8 cellular contexts compared by ENCODE assay signal in genomic region chr3:141877911-141878310, GRCh38. TPM values are rescaled to one million over a fixed set of nuclear protein-coding genes. Genes with fewer than 3 reads are reported as not detected.
A peak's percentile ranks its signal among the peaks of the same experiment; 100 is the strongest.
DNase-seq lines count a peak whose midpoint lies in the region; ATAC-seq lines count a peak whose summit lies in the region.

No MANE protein-coding gene starts in this region.

- POLR2A ChIA-PET in T-cell (lab: Charles Lee): interaction anchor here (0.6 to 1.0 kb wide), 13 partner anchors 9 to 721 kb away, joined by 3 to 9 read pairs (median 4); no protein-coding TSS in a partner anchor

- peak overlapping the region; percentile 98 for H3K4me2 ChIP-seq in skeletal muscle satellite cell (ENCODE audit: low read length)

- H3K27me3 ChIP-seq in skeletal muscle satellite cell (ENCODE audit: control insufficient read depth, insufficient read depth, low read length): no peaks in the 10 kb centered on the region

- DNase-seq in activated T-cell treated with anti-CD3 and anti-CD28 coated beads, Interleukin-2, amount 50 U/mL, for 24 hours: no peak
- DNase-seq in activated T-cell treated with anti-CD3 and anti-CD28 coated beads, Interleukin-2, amount 50 U/mL, for 1 hour: no peak
- no peak for DNase-seq in T-cell
- peak; percentile 68 for DNase-seq in fibroblast of peridontal ligament (ENCODE audit: extremely low read depth)
- no peak for DNase-seq in GOT3 (lab: John Stamatoyannopoulos, UW)
- no peak for DNase-seq in activated gamma-delta T cell (lab: John Stamatoyannopoulos, UW)
- DNase-seq in anterior cingulate cortex (lab: John Stamatoyannopoulos, UW): no peak

- no peaks in the 10 kb centered on the region for H3K9me3 ChIP-seq in skeletal muscle satellite cell (replicated peaks; ENCODE audit: low read length)

- H3K27me3 Mint-ChIP-seq in activated T-cell treated with anti-CD3 and anti-CD28 coated beads, Interleukin-2, amount 50 U/mL, for 24 hours: no peaks in the 10 kb centered on the region
- no peaks in the 10 kb centered on the region for H3K27me3 Mint-ChIP-seq in T-cell

- no peaks in the 10 kb centered on the region for H3K36me3 ChIP-seq in skeletal muscle satellite cell (ENCODE audit: insufficient read depth, low read length)

- H3K9me3 Mint-ChIP-seq in activated T-cell treated with anti-CD3 and anti-CD28 coated beads, Interleukin-2, amount 50 U/mL, for 24 hours: no peaks in the 10 kb centered on the region
- no peaks in the 10 kb centered on the region for H3K9me3 Mint-ChIP-seq in T-cell

- CTCF ChIA-PET in T-cell (lab: Charles Lee): interaction anchor here (0.6 to 1.3 kb wide), 11 partner anchors 35 to 904 kb away, joined by 3 to 8 read pairs (median 4); partner anchors contain the start of gene RNF7 (in 1 of the 2)

- ATAC-seq in T-cell (replicated peaks in 1 of 4): no peak

- H3K27ac Mint-ChIP-seq in activated T-cell treated with anti-CD3 and anti-CD28 coated beads, Interleukin-2, amount 50 U/mL, for 24 hours: peak overlapping the region; percentile 94
- H3K27ac Mint-ChIP-seq in T-cell: peak overlapping the region; percentile 78 to 84

- H3K4me1 Mint-ChIP-seq in activated T-cell treated with anti-CD3 and anti-CD28 coated beads, Interleukin-2, amount 50 U/mL, for 24 hours (ENCODE audit: low read depth): peaks cover 53% of the 10 kb centered on the region
- H3K4me1 Mint-ChIP-seq in T-cell: peaks cover 42 to 52% (median 46%) of the 10 kb centered on the region in 3 donors

- H3K9ac ChIP-seq in skeletal muscle satellite cell (ENCODE audit: low read depth, low read length): peak overlapping the region; percentile 91

- peaks cover 64% of the 10 kb centered on the region for H3K36me3 Mint-ChIP-seq in activated T-cell treated with anti-CD3 and anti-CD28 coated beads, Interleukin-2, amount 50 U/mL, for 24 hours (ENCODE audit: low read depth)
- H3K36me3 Mint-ChIP-seq in T-cell: peaks cover 10% of the 10 kb centered on the region

- peaks cover 12% of the 10 kb centered on the region for H3K4me1 ChIP-seq in skeletal muscle satellite cell (ENCODE audit: control insufficient read depth, insufficient read depth, low read length)

- peak overlapping the region; percentile 93 for H3K4me3 Mint-ChIP-seq in activated T-cell treated with anti-CD3 and anti-CD28 coated beads, Interleukin-2, amount 50 U/mL, for 24 hours
- H3K4me3 Mint-ChIP-seq in T-cell: peak overlapping the region; percentile 82 to 95 (median 89)

- H3K4me3 ChIP-seq in skeletal muscle satellite cell (ENCODE audit: low read length): peak overlapping the region; percentile 98

RNA-seq across cellular contexts. Expression of gene ATP1B3, which starts 1.5 kb away (rescaled TPM):
- 10 to 100 TPM; 28.7 to 41.4 (median 35.3) TPM for total RNA-seq in T-cell
- 42.6 and 63.6 TPM in 2 replicates for total RNA-seq in skeletal muscle satellite cell (2012; rRNA removed)
